In genomic region chr14:67240978-67241415, GRCh38 we compare ENCODE assay signal across 8 cellular contexts. TPM values are rescaled to one million over a fixed set of nuclear protein-coding genes. Genes with fewer than 3 reads are reported as not detected.
DNase-seq lines count a peak whose midpoint lies in the region; ATAC-seq, FAIRE-seq and TF ChIP-seq lines count a peak whose summit lies in the region.

No MANE protein-coding gene starts in this region.

- peak; percentile 91 for FAIRE-seq in GM19239 (lab: Jason Lieb, UNC)

- peak; percentile 82 for DNase-seq in BJ (ENCODE audit: low read depth)
- DNase-seq in GM19239 (ENCODE audit: insufficient read length, low spot score): peak; percentile 81
- peak; percentile 93 for DNase-seq in NCI-H510A treated with DMSO at 0.1 percent for 48 hours (lab: John Stamatoyannopoulos, UW)
- peak; percentile 98 for DNase-seq in activated CD4-positive, alpha-beta T cell treated with anti-CD3 and anti-CD28 coated beads, Interleukin-2, amount 10 ng/mL, durations not matched to agents 24 days and 14 days
- peak; percentile 72 for DNase-seq in cortex of kidney (lab: John Stamatoyannopoulos, UW)
- peak; percentile 98 for DNase-seq in left lobe of liver (ENCODE audit: low spot score)
- DNase-seq in stimulated activated CD4-positive, alpha-beta T cell treated with anti-CD3 and anti-CD28 coated beads, Interleukin-2, amount 100 ng/mL, for 24 hours: peak; percentile 91 to 93

- peak overlapping the region; percentile 98 for H3K4me3 ChIP-seq in BJ (ENCODE audit: low read depth, low read length)

- peak overlapping the region; percentile 88 for H3K4me3 Mint-ChIP-seq in activated CD4-positive, alpha-beta T cell treated with anti-CD3 and anti-CD28 coated beads, Interleukin-2, amount 10 ng/mL, durations not matched to agents 24 days and 14 days

- no peaks in the 10 kb centered on the region for H3K36me3 Mint-ChIP-seq in activated CD4-positive, alpha-beta T cell treated with anti-CD3 and anti-CD28 coated beads, Interleukin-2, amount 10 ng/mL, durations not matched to agents 24 days and 14 days (ENCODE audit: low read depth)

- intact Hi-C loops in activated CD4-positive, alpha-beta T cell treated with anti-CD3 and anti-CD28 coated beads, Interleukin-2, amount 10 ng/mL, durations not matched to agents 24 days and 14 days (cut with micrococcal nuclease): loop anchor here (1.0 to 5.0 kb wide), 4 partner anchors 52 to 971 kb away; partner anchors contain the start of genes ATP6V1D, GARIN2 and GPHN

- no peak for TF ChIP-seq CTCF in BJ (IDR thresholded peaks at IDR 0.05; ENCODE audit: insufficient read depth, low read depth, low read length)

- H3K27me3 ChIP-seq in BJ (ENCODE audit: control insufficient read depth, insufficient read depth, low read length): no peaks in the 10 kb centered on the region

- H3K27me3 Mint-ChIP-seq in activated CD4-positive, alpha-beta T cell treated with anti-CD3 and anti-CD28 coated beads, Interleukin-2, amount 10 ng/mL, durations not matched to agents 24 days and 14 days: peaks cover 24% of the 10 kb centered on the region

- H3K27ac Mint-ChIP-seq in activated CD4-positive, alpha-beta T cell treated with anti-CD3 and anti-CD28 coated beads, Interleukin-2, amount 10 ng/mL, durations not matched to agents 24 days and 14 days: peak overlapping the region; percentile 84

- no peaks in the 10 kb centered on the region for H3K9me3 Mint-ChIP-seq in activated CD4-positive, alpha-beta T cell treated with anti-CD3 and anti-CD28 coated beads, Interleukin-2, amount 10 ng/mL, durations not matched to agents 24 days and 14 days

- POLR2A ChIA-PET in BJ (lab: Charles Lee): interaction anchor here (0.6 kb wide), 1 partner anchor 116 kb away, joined by 3 read pairs; no protein-coding TSS in a partner anchor

- CTCF ChIA-PET in BJ (lab: Yijun Ruan, JAX): interaction anchor here (0.7 to 1.3 kb wide), 2 partner anchors 9 to 18 kb away, joined by 3 to 4 read pairs; no protein-coding TSS in a partner anchor

- peaks cover 11% of the 10 kb centered on the region for H3K4me1 Mint-ChIP-seq in activated CD4-positive, alpha-beta T cell treated with anti-CD3 and anti-CD28 coated beads, Interleukin-2, amount 10 ng/mL, durations not matched to agents 24 days and 14 days

- H3K36me3 ChIP-seq in BJ (ENCODE audit: control insufficient read depth, insufficient read depth, low read length): no peaks in the 10 kb centered on the region

- ATAC-seq in HG03442 (IDR thresholded peaks at IDR 0.05; ENCODE audit: unreplicated experiment) (peak; percentile 88), left lobe of liver (peak; percentile 90)

RNA-seq across cellular contexts. Expression of gene PALS1, which starts 0.2 kb away (rescaled TPM):
- 9.3 and 17.5 TPM in 2 replicates for polyA plus RNA-seq in BJ (2011; rRNA removed)
- 13.0 and 13.8 TPM in 2 replicates for polyA minus RNA-seq in BJ (2011; rRNA and poly(A)+ RNA removed)
- total RNA-seq in activated CD4-positive, alpha-beta T cell treated with anti-CD3 and anti-CD28 coated beads, Interleukin-2, amount 10 ng/mL, durations not matched to agents 24 days and 14 days: 5.2 and 5.3 TPM in 2 replicates
- 15.8 TPM for total RNA-seq in left lobe of liver

RNA-seq across cellular contexts. Expression of gene GARIN2, which starts 51.8 kb away (rescaled TPM):
- not detected in 2 replicates for polyA plus RNA-seq in BJ (2011; rRNA removed)
- polyA minus RNA-seq in BJ (2011; rRNA and poly(A)+ RNA removed): 0.24 TPM in 1 of 2 replicates, not detected in the other
- total RNA-seq in activated CD4-positive, alpha-beta T cell treated with anti-CD3 and anti-CD28 coated beads, Interleukin-2, amount 10 ng/mL, durations not matched to agents 24 days and 14 days: 0.14 and 0.28 TPM in 2 replicates
- 0.13 TPM for total RNA-seq in left lobe of liver

Comparison
In these comparisons a context has a peak if more than half of its experiments do, and no peak if none do; other contexts are left out.
1. Peak in every context shown above with its lines: DNase-seq, ATAC-seq and H3K4me3 ChIP-seq.